Comparison of ENCODE assay signal across 9 cellular contexts in genomic region chr10:43396928-43397624, GRCh38. TPM values are rescaled to one million over a fixed set of nuclear protein-coding genes. Genes with fewer than 3 reads are reported as not detected.
DNase-seq lines count a peak whose midpoint lies in the region; ATAC-seq and TF ChIP-seq lines count a peak whose summit lies in the region.
"Had no signal": no experiment of that assay in that cellular context is flagged by ENCODE, and none has a peak within 500 bp of the region (broad histone marks: within the 10 kb centered on the region; RNA-seq: fewer than 3 reads in every experiment).

No MANE protein-coding gene starts in this region.

- peak overlapping the region; percentile 96 to 99 (median 99) for H3K27ac Mint-ChIP-seq in IgD-negative memory B cell
- peak overlapping the region; percentile 99 for H3K27ac Mint-ChIP-seq in activated naive CD4-positive, alpha-beta T cell treated with anti-CD3 and anti-CD28 coated beads for 36 hours

- 0 to 1% methylated on average over 8 to 27 of the region's 70 CpGs for WGBS in gastroesophageal sphincter (ENCODE audit: low coverage in 1 of 2), 2 donors
- under 1% methylated on average over 70 of the region's 70 CpGs for WGBS in thymus

- H3K4me1 ChIP-seq in gastroesophageal sphincter (peaks cover 0 to 94% (median 44%) of the 10 kb centered on the region in 3 donors), neutrophil (ENCODE audit: control insufficient read depth in 1 of 2, insufficient read depth in 1 of 2, low read depth in 1 of 2, low read length in 1 of 2) (peaks cover 61 to 62% of the 10 kb centered on the region in 2 experiments), thymus (ENCODE audit: control insufficient read depth, insufficient read depth, low read length) (peaks cover 36% of the 10 kb centered on the region)

- H3K4me3 Mint-ChIP-seq in IgD-negative memory B cell, result peak overlapping the region; percentile 89 to 97 (median 95)
- H3K4me3 Mint-ChIP-seq in activated naive CD4-positive, alpha-beta T cell treated with anti-CD3 and anti-CD28 coated beads for 36 hours, result peak overlapping the region; percentile 89

- CTCF ChIA-PET in activated naive CD4-positive, alpha-beta T cell treated with anti-CD3 and anti-CD28 coated beads for 36 hours (lab: Charles Lee), result interaction anchor here (0.6 to 0.9 kb wide), 3 partner anchors 11 to 39 kb away, joined by 3 read pairs; no protein-coding TSS in a partner anchor

- H3K4me1 Mint-ChIP-seq in IgD-negative memory B cell, result peaks cover 62 to 68% (median 67%) of the 10 kb centered on the region in 3 donors
- H3K4me1 Mint-ChIP-seq in activated naive CD4-positive, alpha-beta T cell treated with anti-CD3 and anti-CD28 coated beads for 36 hours (ENCODE audit: low read depth), result peaks cover 75% of the 10 kb centered on the region

- H3K27ac ChIP-seq in gastroesophageal sphincter (peak overlapping the region; percentile 96 to 100 (median 98)), neutrophil (peak overlapping the region; percentile 98), thymus (ENCODE audit: low read depth) (peak overlapping the region; percentile 95)

- peaks cover 11% of the 10 kb centered on the region for H3K36me3 Mint-ChIP-seq in IgD-negative memory B cell
- peaks cover 69% of the 10 kb centered on the region for H3K36me3 Mint-ChIP-seq in activated naive CD4-positive, alpha-beta T cell treated with anti-CD3 and anti-CD28 coated beads for 36 hours (ENCODE audit: low read depth)

- TF ChIP-seq CTCF in gastroesophageal sphincter (IDR thresholded peaks at IDR 0.05) (peak in 1 of 4 experiments; percentile 10), neutrophil (IDR thresholded peaks at IDR 0.05) (peak; percentile 38)

- H3K4me3 ChIP-seq in gastroesophageal sphincter (peak overlapping the region; percentile 84 to 85), neutrophil (ENCODE audit: low read depth in 1 of 2, low read length in 1 of 2) (peak overlapping the region; percentile 63 to 90), thymus (ENCODE audit: low read length) (peak overlapping the region; percentile 75)

- intact Hi-C loops in activated naive CD4-positive, alpha-beta T cell treated with anti-CD3 and anti-CD28 coated beads for 36 hours (cut with micrococcal nuclease), result loop anchor here (1.0 to 5.0 kb wide), 5 partner anchors 10 to 250 kb away; partner anchors contain the start of genes ZNF239 and ZNF32

- H3K27me3 ChIP-seq in gastroesophageal sphincter (no peaks in the 10 kb centered on the region), neutrophil (no peaks in the 10 kb centered on the region), thymus (ENCODE audit: control insufficient read depth, insufficient read depth) (no peaks in the 10 kb centered on the region)

- no peaks in the 10 kb centered on the region for H3K9me3 Mint-ChIP-seq in IgD-negative memory B cell
- no peaks in the 10 kb centered on the region for H3K9me3 Mint-ChIP-seq in activated naive CD4-positive, alpha-beta T cell treated with anti-CD3 and anti-CD28 coated beads for 36 hours

- ATAC-seq in GM21717 (IDR thresholded peaks at IDR 0.05; ENCODE audit: unreplicated experiment) (peak; percentile 84), gastroesophageal sphincter (peak; percentile 91)

- H3K36me3 ChIP-seq in gastroesophageal sphincter, result peaks cover 0 to 45% of the 10 kb centered on the region in 2 donors
- peaks cover 12% of the 10 kb centered on the region for H3K36me3 ChIP-seq in neutrophil
- H3K36me3 ChIP-seq in thymus (ENCODE audit: control insufficient read depth, insufficient read depth), result peaks cover 20% of the 10 kb centered on the region

- no peak for TF ChIP-seq EP300 in gastroesophageal sphincter (IDR thresholded peaks at IDR 0.05)

- DNase-seq in DMS79 treated with DMSO at 0.1 percent for 48 hours (lab: John Stamatoyannopoulos, UW) (peak; percentile 41), SHP77 treated with DMSO at 0.1 percent for 48 hours (lab: John Stamatoyannopoulos, UW) (peak; percentile 25)
- DNase-seq in activated naive CD4-positive, alpha-beta T cell treated with anti-CD3 and anti-CD28 coated beads for 36 hours, result peak; percentile 93

- H3K9me3 ChIP-seq in gastroesophageal sphincter (no peaks in the 10 kb centered on the region), neutrophil (no peaks in the 10 kb centered on the region), thymus (ENCODE audit: control insufficient read depth) (no peaks in the 10 kb centered on the region)

- peak; percentile 66 to 75 for TF ChIP-seq POLR2A in gastroesophageal sphincter (IDR thresholded peaks at IDR 0.05)

- H3K27me3 Mint-ChIP-seq in IgD-negative memory B cell, result no peaks in the 10 kb centered on the region
- no peaks in the 10 kb centered on the region for H3K27me3 Mint-ChIP-seq in activated naive CD4-positive, alpha-beta T cell treated with anti-CD3 and anti-CD28 coated beads for 36 hours (ENCODE audit: low read depth)

RNA-seq across cellular contexts. Expression of gene HNRNPF, which starts 11.9 kb away (rescaled TPM):
- 242 TPM for polyA plus RNA-seq in IgD-negative memory B cell
- total RNA-seq in activated naive CD4-positive, alpha-beta T cell treated with anti-CD3 and anti-CD28 coated beads for 36 hours, result 100 to 1,000 TPM; 379 to 383 TPM
- 100 to 1,000 TPM; 138 to 215 (median 180) TPM for total RNA-seq in gastroesophageal sphincter
- polyA plus RNA-seq in thymus, result 136 TPM

RNA-seq across cellular contexts. Expression of gene FXYD4, which starts 25.6 kb away (rescaled TPM):
- not detected for polyA plus RNA-seq in IgD-negative memory B cell
- not detected for total RNA-seq in activated naive CD4-positive, alpha-beta T cell treated with anti-CD3 and anti-CD28 coated beads for 36 hours
- total RNA-seq in gastroesophageal sphincter, result not detected
- polyA plus RNA-seq in thymus, result 0.59 TPM
- total RNA-seq: subcutaneous adipose tissue had no signal

RNA-seq across cellular contexts. Expression of gene ZNF487, which starts 39.8 kb away (rescaled TPM):
- polyA plus RNA-seq in IgD-negative memory B cell (6.1 TPM), thymus (11.6 TPM)
- total RNA-seq in activated naive CD4-positive, alpha-beta T cell treated with anti-CD3 and anti-CD28 coated beads for 36 hours, result 1 to 10 TPM; 2.3 to 2.7 TPM
- 10 to 100 TPM in 3 of 4 donors, 1 to 10 TPM in 1; 5.1 to 22.4 (median 14.0) TPM for total RNA-seq in gastroesophageal sphincter

Comparison
In these comparisons a context has a peak if more than half of its experiments do, and no peak if none do; other contexts are left out.
1. Peak in every context shown above with its lines: DNase-seq, ATAC-seq, H3K4me3 ChIP-seq and H3K27ac ChIP-seq.
2. DNase-seq: peak in every context shown above with its lines; median percentile 93 in activated naive CD4-positive, alpha-beta T cell treated with anti-CD3 and anti-CD28 coated beads for 36 hours; 41 in DMS79 treated with DMSO at 0.1 percent for 48 hours; 25 in SHP77 treated with DMSO at 0.1 percent for 48 hours.